In the genomic region with DNA sequence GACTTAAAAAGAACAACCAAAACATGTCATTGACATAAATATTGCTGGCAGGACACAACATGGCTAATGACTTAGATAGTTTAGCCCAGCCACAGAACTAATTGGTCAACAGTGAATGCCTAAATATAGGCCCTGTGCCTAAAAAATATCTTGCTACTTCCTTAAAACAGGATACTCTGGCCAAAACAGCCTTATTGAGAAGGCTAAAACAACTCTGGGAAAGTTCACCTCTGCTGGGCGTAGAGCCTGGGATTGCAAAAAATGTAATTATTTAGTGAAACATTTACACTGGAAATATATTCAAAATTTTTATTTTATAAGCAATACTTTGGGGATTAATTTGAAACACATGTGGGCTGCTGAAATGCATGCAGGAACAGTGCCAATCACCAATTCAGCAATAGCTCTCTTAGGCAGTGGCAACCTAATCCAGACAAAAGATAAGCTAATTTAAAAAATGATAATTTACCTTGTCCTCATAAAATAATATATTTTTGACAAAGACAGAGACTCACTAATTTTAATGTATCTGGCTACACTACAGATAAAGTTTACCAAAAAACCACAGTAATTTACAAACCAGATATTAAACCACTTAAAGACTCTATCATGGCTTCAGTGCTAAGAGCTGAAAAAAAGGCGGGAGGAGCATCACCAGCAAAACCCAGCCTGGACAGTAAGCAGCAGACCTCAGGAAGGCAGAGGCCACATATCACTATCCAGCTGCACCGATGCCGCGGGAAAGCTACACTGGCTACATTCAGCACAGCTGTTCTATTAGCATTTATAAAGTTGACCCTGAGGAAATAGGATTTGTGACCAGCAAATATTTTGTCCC, we compare ENCODE assay signal across 9 cellular contexts. TPM values are rescaled to one million over a fixed set of nuclear protein-coding genes. Genes with fewer than 3 reads are reported as not detected.
DNase-seq lines count a peak whose midpoint lies in the region; ATAC-seq and TF ChIP-seq lines count a peak whose summit lies in the region.
"Had no signal": no experiment of that assay in that cellular context is flagged by ENCODE, and none has a peak within 500 bp of the region (broad histone marks: within the 10 kb centered on the region; RNA-seq: fewer than 3 reads in every experiment).

No MANE protein-coding gene starts in this region.

- 25% methylated on average over 5 of the region's 5 CpGs for WGBS in esophagus muscularis mucosa

- TF ChIP-seq POLR2A in esophagus muscularis mucosa (IDR thresholded peaks at IDR 0.05; ENCODE audit: low read depth), result no peak

- H3K27ac Mint-ChIP-seq in osteocyte (ENCODE audit: unreplicated experiment), result peak overlapping the region; percentile 68
- H3K27ac Mint-ChIP-seq: nephron progenitor cell had no signal

- H3K4me3 ChIP-seq in esophagus muscularis mucosa (peak overlapping the region in 2 of 4 donors; percentile 6 to 11), Karpas-422 (ENCODE audit: low read length) (no peak overlapping the region)

- no peak for TF ChIP-seq EP300 in esophagus muscularis mucosa (IDR thresholded peaks at IDR 0.05)

- no peak overlapping the region for H3K4me2 ChIP-seq in Karpas-422 (ENCODE audit: low read depth, low read length, poor library complexity, severe bottlenecking)

- TF ChIP-seq CTCF in esophagus muscularis mucosa (IDR thresholded peaks at IDR 0.05) (no peak), osteocyte (IDR thresholded peaks at IDR 0.05) (no peak)

- H2AFZ ChIP-seq in Karpas-422 (ENCODE audit: low read length), result no peak overlapping the region

- H3K27me3 ChIP-seq in esophagus muscularis mucosa (no peaks in the 10 kb centered on the region), Karpas-422 (ENCODE audit: low read length) (no peaks in the 10 kb centered on the region)

- DNase-seq in EH (ENCODE audit: low read depth), result peak; percentile 73
- DNase-seq in esophagus muscularis mucosa (ENCODE audit: extremely low spot score), result no peak
- no peak for DNase-seq in osteocyte (ENCODE audit: extremely low spot score, unreplicated experiment)
- no peak for DNase-seq in C1 segment of cervical spinal cord (lab: John Stamatoyannopoulos, UW)
- DNase-seq in Karpas-422, result no peak
- DNase-seq: nephron progenitor cell had no signal

- H3K4me3 Mint-ChIP-seq in osteocyte (ENCODE audit: unreplicated experiment), result no peak overlapping the region
- H3K4me3 Mint-ChIP-seq: nephron progenitor cell had no signal

- peaks cover 15% of the 10 kb centered on the region for H3K36me3 Mint-ChIP-seq in osteocyte (ENCODE audit: unreplicated experiment)

- H3K79me2 ChIP-seq in Karpas-422 (ENCODE audit: low read length), result no peaks in the 10 kb centered on the region

- H3K4me1 Mint-ChIP-seq in osteocyte (ENCODE audit: unreplicated experiment), result peaks cover 31% of the 10 kb centered on the region

- peak overlapping the region; percentile 22 to 63 (median 48) for H3K27ac ChIP-seq in esophagus muscularis mucosa (replicated peaks in 1 of 4)
- H3K27ac ChIP-seq in Karpas-422 (ENCODE audit: low read length), result no peak overlapping the region

- H3K9ac ChIP-seq in Karpas-422 (ENCODE audit: low read length), result no peak overlapping the region

- H3K9me2 ChIP-seq in Karpas-422 (replicated peaks; ENCODE audit: insufficient read depth, low read length), result no peaks in the 10 kb centered on the region

- H3K27me3 Mint-ChIP-seq in osteocyte (ENCODE audit: unreplicated experiment), result no peaks in the 10 kb centered on the region

- no peaks in the 10 kb centered on the region for H3K9me3 ChIP-seq in esophagus muscularis mucosa
- no peaks in the 10 kb centered on the region for H3K9me3 ChIP-seq in Karpas-422 (ENCODE audit: low read length)

- H3K4me1 ChIP-seq in esophagus muscularis mucosa (peaks cover 36 to 53% (median 40%) of the 10 kb centered on the region in 4 donors), Karpas-422 (ENCODE audit: low read length) (no peaks in the 10 kb centered on the region)

- ATAC-seq in SK-N-SH treated with all-trans-retinoic acid at 6 μM for 48 hours, result peak; percentile 95
- ATAC-seq in GM18511 (IDR thresholded peaks at IDR 0.05; ENCODE audit: unreplicated experiment), result no peak
- no peak for ATAC-seq in GM19467 (IDR thresholded peaks at IDR 0.05; ENCODE audit: unreplicated experiment)

- intact Hi-C loops in esophagus muscularis mucosa (cut with DNase I), result no loop called here

- no peaks in the 10 kb centered on the region for H3K36me3 ChIP-seq in esophagus muscularis mucosa
- no peaks in the 10 kb centered on the region for H3K36me3 ChIP-seq in Karpas-422 (ENCODE audit: insufficient read depth, low read length)

- peaks cover 9% of the 10 kb centered on the region for H4K20me1 ChIP-seq in Karpas-422 (ENCODE audit: insufficient read depth, low read depth, low read length)

- peaks cover 4% of the 10 kb centered on the region for H3K9me3 Mint-ChIP-seq in osteocyte (ENCODE audit: unreplicated experiment)

TF ChIP-seq in SK-N-SH treated with all-trans-retinoic acid at 6 μM for 48 hours, 23 proteins besides CTCF, POLR2A, EP300 and RAD21 (continues in another document):
- no peak for TF ChIP-seq ARNTL (CRISPR knock-in tag; IDR thresholded peaks at IDR 0.05; ENCODE audit: borderline replicate concordance, low read depth)
- no peak for TF ChIP-seq ZC3H10 (CRISPR knock-in tag; IDR thresholded peaks at IDR 0.05)
- no peak for TF ChIP-seq ZNF8 (CRISPR knock-in tag; IDR thresholded peaks at IDR 0.05)
- TF ChIP-seq SNAI2 (CRISPR knock-in tag; IDR thresholded peaks at IDR 0.05), result no peak
- TF ChIP-seq PPARA (CRISPR knock-in tag; IDR thresholded peaks at IDR 0.05; ENCODE audit: borderline replicate concordance), result no peak
- TF ChIP-seq CSDC2 (CRISPR knock-in tag; IDR thresholded peaks at IDR 0.05), result no peak
- TF ChIP-seq, protein P1, sequence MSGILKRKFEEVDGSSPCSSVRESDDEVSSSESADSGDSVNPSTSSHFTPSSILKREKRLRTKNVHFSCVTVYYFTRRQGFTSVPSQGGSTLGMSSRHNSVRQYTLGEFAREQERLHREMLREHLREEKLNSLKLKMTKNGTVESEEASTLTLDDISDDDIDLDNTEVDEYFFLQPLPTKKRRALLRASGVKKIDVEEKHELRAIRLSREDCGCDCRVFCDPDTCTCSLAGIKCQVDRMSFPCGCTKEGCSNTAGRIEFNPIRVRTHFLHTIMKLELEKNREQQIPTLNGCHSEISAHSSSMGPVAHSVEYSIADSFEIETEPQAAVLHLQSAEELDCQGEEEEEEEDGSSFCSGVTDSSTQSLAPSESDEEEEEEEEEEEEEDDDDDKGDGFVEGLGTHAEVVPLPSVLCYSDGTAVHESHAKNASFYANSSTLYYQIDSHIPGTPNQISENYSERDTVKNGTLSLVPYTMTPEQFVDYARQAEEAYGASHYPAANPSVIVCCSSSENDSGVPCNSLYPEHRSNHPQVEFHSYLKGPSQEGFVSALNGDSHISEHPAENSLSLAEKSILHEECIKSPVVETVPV (CRISPR knock-in tag; IDR thresholded peaks at IDR 0.05), result no peak
- TF ChIP-seq CREB5 (CRISPR knock-in tag; IDR thresholded peaks at IDR 0.05; ENCODE audit: low read depth), result no peak
- no peak for TF ChIP-seq ZNF70 (CRISPR knock-in tag; IDR thresholded peaks at IDR 0.05)
- TF ChIP-seq ZFP30 (CRISPR knock-in tag; IDR thresholded peaks at IDR 0.05), result no peak
- peak; percentile 80 for TF ChIP-seq TSHZ2 (CRISPR knock-in tag; IDR thresholded peaks at IDR 0.05)

RNA-seq across cellular contexts. Expression of gene TRAK2, which starts 18.5 kb away (rescaled TPM):
- 100 to 1,000 TPM in 2 of 4 donors, 10 to 100 TPM in 2; 73.1 to 114 (median 91.6) TPM for total RNA-seq in esophagus muscularis mucosa
- total RNA-seq in osteocyte, result 36.2 and 38.7 TPM in 2 replicates
- total RNA-seq in Karpas-422 (2014; rRNA removed; shearing (Covaris generic); ENCODE audit: low replicate concordance), result 4.4 and 6.0 TPM in 2 replicates

RNA-seq across cellular contexts. Expression of gene STRADB, which starts 18.8 kb away (rescaled TPM):
- total RNA-seq in esophagus muscularis mucosa (10 to 100 TPM; 13.6 to 15.6 (median 14.1) TPM), osteocyte (18.5 and 23.7 TPM in 2 replicates)
- 3.6 and 10.7 TPM in 2 replicates for total RNA-seq in Karpas-422 (2014; rRNA removed; shearing (Covaris generic); ENCODE audit: low replicate concordance)
